8 cellular contexts compared by ENCODE assay signal in the genomic region with DNA sequence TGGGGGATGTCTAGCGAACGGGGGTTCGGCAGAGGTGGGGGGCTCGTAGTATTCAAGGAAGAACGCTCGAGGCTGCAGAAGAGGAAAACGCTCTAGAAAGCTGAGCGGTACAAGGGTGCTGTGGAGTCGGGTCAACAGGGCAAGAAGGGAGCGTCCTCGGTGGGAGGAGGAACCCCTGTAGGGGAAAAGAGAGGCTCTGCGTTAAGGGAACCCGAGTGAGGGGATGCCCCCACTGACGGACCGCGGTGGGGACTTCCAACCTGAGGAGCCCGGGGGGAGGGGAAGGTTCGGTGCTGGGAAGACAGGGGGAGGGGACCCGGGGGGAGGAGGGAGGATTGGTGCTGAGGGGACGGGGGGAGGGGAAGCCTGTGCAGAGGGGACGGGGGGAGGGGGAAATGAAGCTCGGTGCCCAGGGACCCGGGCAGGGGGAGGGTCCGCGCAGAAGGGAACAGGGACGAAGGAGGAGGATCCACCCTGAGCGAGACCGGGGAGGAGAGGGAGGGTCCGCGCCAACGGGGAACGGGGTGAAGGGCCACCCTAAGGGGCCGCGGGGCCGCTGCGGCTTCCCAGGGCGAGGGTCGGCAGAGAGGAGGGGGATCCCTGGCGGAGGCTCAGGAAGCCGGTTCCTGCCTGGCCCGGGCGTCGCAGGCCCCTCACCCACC. TPM values are rescaled to one million over a fixed set of nuclear protein-coding genes. Genes with fewer than 3 reads are reported as not detected.
DNase-seq lines count a peak whose midpoint lies in the region; ATAC-seq and TF ChIP-seq lines count a peak whose summit lies in the region.

No MANE protein-coding gene starts in this region.

- intact Hi-C loops in A673 (cut with micrococcal nuclease; ENCODE audit: unreplicated experiment) = loop anchor here (5.0 kb wide), 1 partner anchor 372 kb away; the partner anchor contains the start of gene SCAI

- no peaks in the 10 kb centered on the region for H3K9me3 Mint-ChIP-seq in effector memory CD8-positive, alpha-beta T cell

- H3K4me1 ChIP-seq in A673 (ENCODE audit: insufficient read depth, low read length, poor library complexity, severe bottlenecking) (peaks cover 32% of the 10 kb centered on the region), RWPE2 (ENCODE audit: insufficient read depth, poor library complexity, severe bottlenecking) (peaks cover 15% of the 10 kb centered on the region), muscle layer of duodenum (ENCODE audit: control insufficient read depth in 1 of 2, insufficient read depth in 2 of 2, low read length in 2 of 2) (peaks cover 0 to 29% of the 10 kb centered on the region in 2 donors)

- peak; percentile 45 for DNase-seq in A673 (ENCODE audit: low spot score)
- DNase-seq in RWPE2 (ENCODE audit: low spot score) = no peak
- DNase-seq in effector memory CD8-positive, alpha-beta T cell = peak in 2 of 3 experiments; percentile 14
- no peak for DNase-seq in occipital lobe (lab: John Stamatoyannopoulos, UW)

- peak; percentile 1 for ATAC-seq in GM18867 (IDR thresholded peaks at IDR 0.05; ENCODE audit: unreplicated experiment)
- peak; percentile 11 for ATAC-seq in RWPE2 (ENCODE audit: low read depth)
- ATAC-seq in effector memory CD8-positive, alpha-beta T cell (replicated peaks) = no peak
- ATAC-seq in GM21423 (IDR thresholded peaks at IDR 0.05; ENCODE audit: unreplicated experiment) = no peak
- ATAC-seq in HG03135 (IDR thresholded peaks at IDR 0.05; ENCODE audit: unreplicated experiment) = no peak

- peak overlapping the region; percentile 67 for H3K4me3 ChIP-seq in A673 (ENCODE audit: low read depth, low read length, poor library complexity, severe bottlenecking)
- H3K4me3 ChIP-seq in RWPE2 (ENCODE audit: severe bottlenecking) = peak overlapping the region; percentile 93
- peak overlapping the region; percentile 92 to 93 for H3K4me3 ChIP-seq in muscle layer of duodenum (ENCODE audit: low read depth in 1 of 2, low read length in 2 of 2)

- H3K27ac Mint-ChIP-seq in effector memory CD8-positive, alpha-beta T cell = peak overlapping the region; percentile 73 to 87

- peaks cover 5% of the 10 kb centered on the region for H3K36me3 Mint-ChIP-seq in effector memory CD8-positive, alpha-beta T cell (ENCODE audit: insufficient read depth)

- no peak for TF ChIP-seq CTCF in A673 (conservative IDR thresholded peaks at IDR 0.05; ENCODE audit: low read depth, low read length)
- TF ChIP-seq CTCF in RWPE2 (IDR thresholded peaks at IDR 0.05; ENCODE audit: poor library complexity, severe bottlenecking) = no peak

- peak overlapping the region; percentile 85 to 97 for H3K4me3 Mint-ChIP-seq in effector memory CD8-positive, alpha-beta T cell

- CTCF ChIA-PET in A673 (lab: Charles Lee) = interaction anchor here (0.6 to 3.0 kb wide), 3 partner anchors 77 to 83 kb away, joined by 3 to 58 read pairs (median 4); partner anchors contain the start of gene WDR38

- H3K9me3 ChIP-seq in A673 (ENCODE audit: low read depth, low read length, poor library complexity, severe bottlenecking) (no peaks in the 10 kb centered on the region), RWPE2 (ENCODE audit: severe bottlenecking) (no peaks in the 10 kb centered on the region), muscle layer of duodenum (ENCODE audit: control insufficient read depth in 1 of 2, low read length in 2 of 2) (no peaks in the 10 kb centered on the region)

- no peaks in the 10 kb centered on the region for H3K27me3 ChIP-seq in A673 (replicated peaks; ENCODE audit: insufficient read depth, low read depth, low read length, poor library complexity)
- H3K27me3 ChIP-seq in RWPE2 (ENCODE audit: insufficient read depth, poor library complexity, severe bottlenecking) = no peaks in the 10 kb centered on the region
- H3K27me3 ChIP-seq in muscle layer of duodenum (ENCODE audit: low read depth, low read length) = no peaks in the 10 kb centered on the region

- H3K4me1 Mint-ChIP-seq in effector memory CD8-positive, alpha-beta T cell (ENCODE audit: low read depth in 2 of 2) = peaks cover 26 to 30% of the 10 kb centered on the region in 2 donors

- peak overlapping the region; percentile 94 for H3K27ac ChIP-seq in A673 (ENCODE audit: low read depth, low read length, poor library complexity, severe bottlenecking)
- peak overlapping the region; percentile 41 for H3K27ac ChIP-seq in RWPE2 (ENCODE audit: poor library complexity, severe bottlenecking)
- H3K27ac ChIP-seq in muscle layer of duodenum (ENCODE audit: low read length) = no peak overlapping the region

- BruUV-seq in A673 (replicated peaks; lab: Mats Ljungman, UMichigan) = no TSS peak

- H3K27me3 Mint-ChIP-seq in effector memory CD8-positive, alpha-beta T cell = peaks cover 43 to 72% of the 10 kb centered on the region in 2 donors

- POLR2A ChIA-PET in A673 (lab: Charles Lee; ENCODE audit: low non-redundant PET) = no interaction called here

- H3K36me3 ChIP-seq in A673 (ENCODE audit: insufficient read depth, low read length, poor library complexity, severe bottlenecking) (no peaks in the 10 kb centered on the region), RWPE2 (ENCODE audit: low read depth) (no peaks in the 10 kb centered on the region), muscle layer of duodenum (ENCODE audit: control insufficient read depth in 1 of 2, insufficient read depth in 2 of 2, low read length in 2 of 2) (no peaks in the 10 kb centered on the region)

RNA-seq across cellular contexts. Expression of gene NR6A1, which starts 0.6 kb away (rescaled TPM):
- total RNA-seq in A673 (2021) = 5.3 and 6.8 TPM in 2 replicates
- total RNA-seq in occipital lobe = 2.0 TPM

RNA-seq across cellular contexts. Expression of gene OLFML2A, which starts 6.4 kb away (rescaled TPM):
- 1.4 and 2.9 TPM in 2 replicates for total RNA-seq in A673 (2021)
- total RNA-seq in occipital lobe = 2.5 TPM

Comparison
In these comparisons a context has a peak if more than half of its experiments do, and no peak if none do; other contexts are left out.
1. DNase-seq: peak in A673 (single experiment) and effector memory CD8-positive, alpha-beta T cell (2 of 3); none in RWPE2 (single experiment) and occipital lobe (single experiment).
2. ATAC-seq: peak in GM18867 (single experiment) and RWPE2 (single experiment); none in effector memory CD8-positive, alpha-beta T cell (single experiment), GM21423 (single experiment) and HG03135 (single experiment).
3. Peak in every context shown above with its lines, with median percentiles within 50 percentile points of each other: H3K4me3 ChIP-seq.